In the genomic region with DNA sequence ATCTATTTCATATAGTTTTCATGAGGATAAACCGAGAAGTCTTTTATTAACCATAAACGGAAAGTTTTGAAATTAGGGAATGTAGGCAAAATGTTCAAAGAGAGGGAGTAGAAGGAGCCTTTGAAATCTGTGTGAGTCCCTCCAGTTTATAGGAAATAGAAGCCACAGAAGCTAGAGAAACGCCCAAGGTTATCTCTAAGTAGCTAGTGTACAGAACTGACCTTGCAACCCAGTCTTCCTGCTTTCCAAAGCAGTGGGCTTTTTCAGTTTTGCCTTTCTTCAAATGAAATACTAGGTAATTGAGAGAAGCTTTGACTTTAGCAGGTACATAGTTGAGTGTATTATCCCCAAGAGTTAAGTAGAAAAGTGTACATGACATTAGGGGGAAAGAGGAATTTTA, we compare ENCODE assay signal across 1 cellular context.
TF ChIP-seq lines count a peak whose summit lies in the region.

No MANE protein-coding gene starts in this region.

TF ChIP-seq in HepG2, 621 proteins besides CTCF, POLR2A, EP300 and RAD21:
- TF ChIP-seq, protein P1, sequence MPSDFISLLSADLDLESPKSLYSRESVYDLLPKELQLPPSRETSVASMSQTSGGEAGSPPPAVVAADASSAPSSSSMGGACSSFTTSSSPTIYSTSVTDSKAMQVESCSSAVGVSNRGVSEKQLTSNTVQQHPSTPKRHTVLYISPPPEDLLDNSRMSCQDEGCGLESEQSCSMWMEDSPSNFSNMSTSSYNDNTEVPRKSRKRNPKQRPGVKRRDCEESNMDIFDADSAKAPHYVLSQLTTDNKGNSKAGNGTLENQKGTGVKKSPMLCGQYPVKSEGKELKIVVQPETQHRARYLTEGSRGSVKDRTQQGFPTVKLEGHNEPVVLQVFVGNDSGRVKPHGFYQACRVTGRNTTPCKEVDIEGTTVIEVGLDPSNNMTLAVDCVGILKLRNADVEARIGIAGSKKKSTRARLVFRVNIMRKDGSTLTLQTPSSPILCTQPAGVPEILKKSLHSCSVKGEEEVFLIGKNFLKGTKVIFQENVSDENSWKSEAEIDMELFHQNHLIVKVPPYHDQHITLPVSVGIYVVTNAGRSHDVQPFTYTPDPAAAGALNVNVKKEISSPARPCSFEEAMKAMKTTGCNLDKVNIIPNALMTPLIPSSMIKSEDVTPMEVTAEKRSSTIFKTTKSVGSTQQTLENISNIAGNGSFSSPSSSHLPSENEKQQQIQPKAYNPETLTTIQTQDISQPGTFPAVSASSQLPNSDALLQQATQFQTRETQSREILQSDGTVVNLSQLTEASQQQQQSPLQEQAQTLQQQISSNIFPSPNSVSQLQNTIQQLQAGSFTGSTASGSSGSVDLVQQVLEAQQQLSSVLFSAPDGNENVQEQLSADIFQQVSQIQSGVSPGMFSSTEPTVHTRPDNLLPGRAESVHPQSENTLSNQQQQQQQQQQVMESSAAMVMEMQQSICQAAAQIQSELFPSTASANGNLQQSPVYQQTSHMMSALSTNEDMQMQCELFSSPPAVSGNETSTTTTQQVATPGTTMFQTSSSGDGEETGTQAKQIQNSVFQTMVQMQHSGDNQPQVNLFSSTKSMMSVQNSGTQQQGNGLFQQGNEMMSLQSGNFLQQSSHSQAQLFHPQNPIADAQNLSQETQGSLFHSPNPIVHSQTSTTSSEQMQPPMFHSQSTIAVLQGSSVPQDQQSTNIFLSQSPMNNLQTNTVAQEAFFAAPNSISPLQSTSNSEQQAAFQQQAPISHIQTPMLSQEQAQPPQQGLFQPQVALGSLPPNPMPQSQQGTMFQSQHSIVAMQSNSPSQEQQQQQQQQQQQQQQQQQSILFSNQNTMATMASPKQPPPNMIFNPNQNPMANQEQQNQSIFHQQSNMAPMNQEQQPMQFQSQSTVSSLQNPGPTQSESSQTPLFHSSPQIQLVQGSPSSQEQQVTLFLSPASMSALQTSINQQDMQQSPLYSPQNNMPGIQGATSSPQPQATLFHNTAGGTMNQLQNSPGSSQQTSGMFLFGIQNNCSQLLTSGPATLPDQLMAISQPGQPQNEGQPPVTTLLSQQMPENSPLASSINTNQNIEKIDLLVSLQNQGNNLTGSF (CRISPR knock-in tag; IDR thresholded peaks at IDR 0.05) = no peak
- no peak for TF ChIP-seq CENPT (CRISPR knock-in tag; IDR thresholded peaks at IDR 0.05; ENCODE audit: low read depth)
